Comparison of ENCODE assay signal across 18 cellular contexts in the genomic region with DNA sequence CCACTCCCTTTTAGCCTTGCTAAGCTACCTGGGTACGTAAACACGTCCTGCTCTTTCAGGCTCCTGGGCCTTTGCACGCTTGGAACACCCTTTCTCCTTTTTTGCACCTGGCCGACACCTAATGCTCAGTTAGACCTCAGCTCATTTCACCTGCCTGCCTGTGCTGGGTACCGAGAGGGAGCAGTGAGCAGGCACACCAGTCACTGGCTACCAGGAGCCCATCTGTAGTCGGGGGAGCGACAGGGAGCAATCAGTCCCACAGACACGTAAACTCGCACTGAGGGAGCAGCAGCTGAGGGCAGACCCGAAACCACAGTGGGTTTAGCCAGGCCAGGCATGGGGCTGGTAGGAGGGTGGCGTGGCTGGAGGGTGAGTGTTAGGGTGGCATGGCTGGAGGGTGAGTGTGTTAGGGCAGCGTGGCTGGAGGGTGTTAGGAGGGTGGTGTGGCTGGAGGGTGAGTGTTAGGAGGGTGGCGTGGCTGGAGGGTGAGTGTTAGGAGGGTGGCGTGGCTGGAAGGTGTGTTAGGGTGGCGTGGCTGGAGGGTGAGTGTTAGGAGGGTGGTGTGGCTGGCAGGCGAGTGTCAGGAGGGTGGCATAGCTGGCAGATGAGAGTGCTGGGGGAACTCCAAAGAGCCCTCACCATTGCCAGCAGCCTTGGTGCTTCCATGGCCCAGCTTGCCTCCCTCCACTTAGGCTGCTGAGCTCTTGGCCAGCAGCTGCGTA. TPM values are rescaled to one million over a fixed set of nuclear protein-coding genes. Genes with fewer than 3 reads are reported as not detected.
A peak's percentile ranks its signal among the peaks of the same experiment; 100 is the strongest.
DNase-seq lines count a peak whose midpoint lies in the region; ATAC-seq and TF ChIP-seq lines count a peak whose summit lies in the region.
"Had no signal": no experiment of that assay in that cellular context is flagged by ENCODE, and none has a peak within 500 bp of the region (broad histone marks: within the 10 kb centered on the region; RNA-seq: fewer than 3 reads in every experiment).

No MANE protein-coding gene starts in this region.

- peaks cover 0 to 11% (median 0%) of the 10 kb centered on the region in 3 donors for H3K9me3 ChIP-seq in gastroesophageal sphincter

- peaks cover 0 to under 1% (median 0%) of the 10 kb centered on the region in 3 donors for H3K4me1 ChIP-seq in gastroesophageal sphincter

- no peak for TF ChIP-seq CTCF in gastroesophageal sphincter (IDR thresholded peaks at IDR 0.05)

- H3K27ac Mint-ChIP-seq in activated naive CD8-positive, alpha-beta T cell treated with anti-CD3 and anti-CD28 coated beads, Interleukin-2, amount 10 ng/mL, durations not matched to agents 7 days and 5 days = peak overlapping the region; percentile 79
- H3K27ac Mint-ChIP-seq in activated naive CD8-positive, alpha-beta T cell treated with anti-CD3 and anti-CD28 coated beads for 36 hours = no peak overlapping the region
- peak overlapping the region; percentile 93 for H3K27ac Mint-ChIP-seq in central memory CD8-positive, alpha-beta T cell (ENCODE audit: low read depth)
- H3K27ac Mint-ChIP-seq: endodermal cell had no signal

- H3K27ac ChIP-seq in gastroesophageal sphincter = no peak overlapping the region

- WGBS in gastroesophageal sphincter (ENCODE audit: low coverage in 1 of 2), 2 donors = 73 to 85% methylated on average over 3 to 12 of the region's 17 CpGs

- no peak for DNase-seq in activated naive CD8-positive, alpha-beta T cell treated with anti-CD3 and anti-CD28 coated beads, Interleukin-2, amount 10 ng/mL, durations not matched to agents 7 days and 5 days
- no peak for DNase-seq in activated naive CD8-positive, alpha-beta T cell treated with anti-CD3 and anti-CD28 coated beads for 36 hours
- no peak for DNase-seq in central memory CD8-positive, alpha-beta T cell (ENCODE audit: low spot score in 2 of 2)
- DNase-seq in myocyte (ENCODE audit: low read depth) (peak; percentile 81), medulla oblongata (ENCODE audit: extremely low spot score) (no peak), DMS 273 treated with DMSO at 0.1 percent for 48 hours (lab: John Stamatoyannopoulos, UW) (no peak), ureter (ENCODE audit: low spot score) (no peak)
- DNase-seq: activated CD8-positive, alpha-beta memory T cell treated with anti-CD3 and anti-CD28 coated beads, Interleukin-2, amount 50 U/mL, for 48 hours; anterior cingulate cortex; endodermal cell; NCI-H1930; NCI-H510A; stimulated activated CD4-positive, alpha-beta T cell treated with anti-CD3 and anti-CD28 coated beads, Interleukin-12 subunit alpha, Interleukin-12 subunit beta, amount 100 ng/mL, for 4 hours; stimulated activated CD8-positive, alpha-beta memory T cell treated with anti-CD3 and anti-CD28 coated beads, Interleukin-4, amount 100 ng/mL, for 48 hours had no signal

- TF ChIP-seq EP300 in gastroesophageal sphincter (IDR thresholded peaks at IDR 0.05) = no peak

- POLR2A ChIA-PET in activated naive CD8-positive, alpha-beta T cell treated with anti-CD3 and anti-CD28 coated beads, Interleukin-2, amount 10 ng/mL, durations not matched to agents 7 days and 5 days (lab: Charles Lee) = no interaction called here

- peaks cover 0 to 89% of the 10 kb centered on the region in 2 donors for H3K36me3 ChIP-seq in gastroesophageal sphincter

- no peak overlapping the region for H3K4me3 Mint-ChIP-seq in activated naive CD8-positive, alpha-beta T cell treated with anti-CD3 and anti-CD28 coated beads, Interleukin-2, amount 10 ng/mL, durations not matched to agents 7 days and 5 days
- H3K4me3 Mint-ChIP-seq in activated naive CD8-positive, alpha-beta T cell treated with anti-CD3 and anti-CD28 coated beads for 36 hours = no peak overlapping the region
- peak overlapping the region; percentile 79 for H3K4me3 Mint-ChIP-seq in central memory CD8-positive, alpha-beta T cell
- H3K4me3 Mint-ChIP-seq: endodermal cell had no signal

- H3K27me3 ChIP-seq in gastroesophageal sphincter = no peaks in the 10 kb centered on the region

- no peak for TF ChIP-seq POLR2A in gastroesophageal sphincter (IDR thresholded peaks at IDR 0.05)

- H3K27me3 Mint-ChIP-seq in activated naive CD8-positive, alpha-beta T cell treated with anti-CD3 and anti-CD28 coated beads, Interleukin-2, amount 10 ng/mL, durations not matched to agents 7 days and 5 days = no peaks in the 10 kb centered on the region
- H3K27me3 Mint-ChIP-seq in activated naive CD8-positive, alpha-beta T cell treated with anti-CD3 and anti-CD28 coated beads for 36 hours = no peaks in the 10 kb centered on the region
- H3K27me3 Mint-ChIP-seq in central memory CD8-positive, alpha-beta T cell = no peaks in the 10 kb centered on the region

- H3K4me1 Mint-ChIP-seq in activated naive CD8-positive, alpha-beta T cell treated with anti-CD3 and anti-CD28 coated beads, Interleukin-2, amount 10 ng/mL, durations not matched to agents 7 days and 5 days = peaks cover 51% of the 10 kb centered on the region
- H3K4me1 Mint-ChIP-seq in activated naive CD8-positive, alpha-beta T cell treated with anti-CD3 and anti-CD28 coated beads for 36 hours = peaks cover 12% of the 10 kb centered on the region
- peaks cover 57% of the 10 kb centered on the region for H3K4me1 Mint-ChIP-seq in central memory CD8-positive, alpha-beta T cell
- H3K4me1 Mint-ChIP-seq: endodermal cell had no signal

- H3K9me3 Mint-ChIP-seq in activated naive CD8-positive, alpha-beta T cell treated with anti-CD3 and anti-CD28 coated beads, Interleukin-2, amount 10 ng/mL, durations not matched to agents 7 days and 5 days = no peaks in the 10 kb centered on the region
- no peaks in the 10 kb centered on the region for H3K9me3 Mint-ChIP-seq in activated naive CD8-positive, alpha-beta T cell treated with anti-CD3 and anti-CD28 coated beads for 36 hours
- H3K9me3 Mint-ChIP-seq in central memory CD8-positive, alpha-beta T cell = no peaks in the 10 kb centered on the region
- H3K9me3 Mint-ChIP-seq: endodermal cell had no signal

- no peak overlapping the region for H3K4me3 ChIP-seq in gastroesophageal sphincter

- H3K36me3 Mint-ChIP-seq in activated naive CD8-positive, alpha-beta T cell treated with anti-CD3 and anti-CD28 coated beads, Interleukin-2, amount 10 ng/mL, durations not matched to agents 7 days and 5 days = peaks cover 50% of the 10 kb centered on the region
- H3K36me3 Mint-ChIP-seq in activated naive CD8-positive, alpha-beta T cell treated with anti-CD3 and anti-CD28 coated beads for 36 hours = peaks cover 24% of the 10 kb centered on the region
- H3K36me3 Mint-ChIP-seq in central memory CD8-positive, alpha-beta T cell (ENCODE audit: insufficient read depth) = peaks cover 49% of the 10 kb centered on the region

- no peak for ATAC-seq in activated naive CD8-positive, alpha-beta T cell treated with anti-CD3 and anti-CD28 coated beads, Interleukin-2, amount 10 ng/mL, durations not matched to agents 7 days and 5 days (ENCODE audit: low read depth)
- ATAC-seq in central memory CD8-positive, alpha-beta T cell (replicated peaks; ENCODE audit: extremely low read depth, poor library complexity, severe bottlenecking) = no peak
- no peak for ATAC-seq in gastroesophageal sphincter

RNA-seq across cellular contexts. Expression of gene GTSE1, which starts 6.4 kb away (rescaled TPM):
- 10 to 100 TPM; 64.9 to 73.8 TPM for total RNA-seq in activated naive CD8-positive, alpha-beta T cell treated with anti-CD3 and anti-CD28 coated beads, Interleukin-2, amount 10 ng/mL, durations not matched to agents 7 days and 5 days
- 10 to 100 TPM; 37.3 to 42.0 TPM for total RNA-seq in activated naive CD8-positive, alpha-beta T cell treated with anti-CD3 and anti-CD28 coated beads for 36 hours
- total RNA-seq in myocyte (0.35 and 0.47 TPM in 2 replicates), gastroesophageal sphincter (under 1 TPM in 3 of 4 donors, not detected in 1; 0.13 to 0.20 (median 0.19) TPM), ureter (1.6 TPM)
- polyA plus RNA-seq in myocyte (2012) = 0.54 TPM

RNA-seq across cellular contexts. Expression of gene TTC38, which starts 22.5 kb away (rescaled TPM):
- 10 to 100 TPM; 24.3 to 25.0 TPM for total RNA-seq in activated naive CD8-positive, alpha-beta T cell treated with anti-CD3 and anti-CD28 coated beads, Interleukin-2, amount 10 ng/mL, durations not matched to agents 7 days and 5 days
- 1 to 10 TPM; 6.6 to 7.9 TPM for total RNA-seq in activated naive CD8-positive, alpha-beta T cell treated with anti-CD3 and anti-CD28 coated beads for 36 hours
- total RNA-seq in myocyte (31.5 and 38.9 TPM in 2 replicates), gastroesophageal sphincter (10 to 100 TPM; 21.8 to 61.8 (median 33.3) TPM), ureter (30.9 TPM)
- polyA plus RNA-seq in myocyte (2012) = 14.6 TPM

RNA-seq across cellular contexts. Expression of gene PKDREJ, which starts 27.1 kb away (rescaled TPM):
- not detected for total RNA-seq in activated naive CD8-positive, alpha-beta T cell treated with anti-CD3 and anti-CD28 coated beads, Interleukin-2, amount 10 ng/mL, durations not matched to agents 7 days and 5 days
- not detected for total RNA-seq in activated naive CD8-positive, alpha-beta T cell treated with anti-CD3 and anti-CD28 coated beads for 36 hours
- total RNA-seq in myocyte = not detected in 2 replicates
- 0.29 TPM for polyA plus RNA-seq in myocyte (2012)
- total RNA-seq in gastroesophageal sphincter = under 1 TPM in 3 of 4 donors, not detected in 1; under 0.01 to 0.23 (median 0.10) TPM
- 0.13 TPM for total RNA-seq in ureter
- total RNA-seq: lung microvascular endothelial cell, RPMI7951 had no signal
- polyA plus RNA-seq: fibroblast of lung had no signal

RNA-seq across cellular contexts. Expression of gene CDPF1, which starts 40.2 kb away (rescaled TPM):
- total RNA-seq in activated naive CD8-positive, alpha-beta T cell treated with anti-CD3 and anti-CD28 coated beads, Interleukin-2, amount 10 ng/mL, durations not matched to agents 7 days and 5 days = 10 to 100 TPM; 11.2 to 13.6 TPM
- total RNA-seq in activated naive CD8-positive, alpha-beta T cell treated with anti-CD3 and anti-CD28 coated beads for 36 hours = 10 to 100 TPM in 1 of 2 experiments, 1 to 10 TPM in 1; 8.4 to 10.7 TPM
- total RNA-seq in myocyte (11.6 and 21.3 TPM in 2 replicates), gastroesophageal sphincter (10 to 100 TPM; 14.9 to 27.1 (median 18.7) TPM), ureter (9.8 TPM)
- 10.9 TPM for polyA plus RNA-seq in myocyte (2012)

RNA-seq across cellular contexts. Expression of gene TRMU, which starts 45.2 kb away (rescaled TPM):
- total RNA-seq in activated naive CD8-positive, alpha-beta T cell treated with anti-CD3 and anti-CD28 coated beads, Interleukin-2, amount 10 ng/mL, durations not matched to agents 7 days and 5 days = 10 to 100 TPM; 76.3 to 86.4 TPM
- 10 to 100 TPM; 60.2 to 70.0 TPM for total RNA-seq in activated naive CD8-positive, alpha-beta T cell treated with anti-CD3 and anti-CD28 coated beads for 36 hours
- 34.9 and 40.2 TPM in 2 replicates for total RNA-seq in myocyte
- polyA plus RNA-seq in myocyte (2012) = 27.2 TPM
- 10 to 100 TPM in 3 of 4 donors, 1 to 10 TPM in 1; 9.9 to 33.8 (median 24.6) TPM for total RNA-seq in gastroesophageal sphincter
- 61.4 TPM for total RNA-seq in ureter

Comparison
In these comparisons a context has a peak if more than half of its experiments do, and no peak if none do; other contexts are left out.
1. RNA of gene GTSE1, which starts 6.4 kb away (total RNA-seq): 64.9 to 73.8 TPM in activated naive CD8-positive, alpha-beta T cell treated with anti-CD3 and anti-CD28 coated beads, Interleukin-2, amount 10 ng/mL, durations not matched to agents 7 days and 5 days and 37.3 to 42.0 TPM in activated naive CD8-positive, alpha-beta T cell treated with anti-CD3 and anti-CD28 coated beads for 36 hours; 1.6 TPM in ureter (single experiment), 0.35 to 0.47 TPM in myocyte and 0.13 to 0.20 TPM in gastroesophageal sphincter; every median in the first group is over 10 times any median in the second.